Comparison of ENCODE assay signal across 14 cellular contexts in the genomic region with DNA sequence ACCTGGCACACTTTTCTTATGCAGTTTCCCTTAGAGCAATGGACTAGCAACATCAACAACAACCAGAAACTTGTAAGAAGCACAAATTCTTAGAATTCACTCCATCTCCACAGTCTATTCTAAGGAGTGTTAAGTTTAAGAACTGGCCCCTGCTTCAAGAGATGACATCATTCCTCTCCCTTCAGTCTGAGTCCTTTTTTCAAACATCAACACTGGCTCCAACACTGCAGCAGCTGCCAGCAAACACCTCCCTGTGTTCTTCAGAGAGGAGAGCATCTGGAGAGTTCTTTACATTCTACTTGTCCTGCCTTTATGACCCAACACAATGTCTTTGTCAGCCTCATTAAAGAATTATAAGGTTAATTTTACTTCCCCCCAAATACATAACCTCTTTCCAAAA.
A peak's percentile ranks its signal among the peaks of the same experiment; 100 is the strongest.
DNase-seq lines count a peak whose midpoint lies in the region; ATAC-seq and TF ChIP-seq lines count a peak whose summit lies in the region.
"Had no signal": no experiment of that assay in that cellular context is flagged by ENCODE, and none has a peak within 500 bp of the region (broad histone marks: within the 10 kb centered on the region; RNA-seq: fewer than 3 reads in every experiment).

No MANE protein-coding gene starts in this region.

- H3K4me3 ChIP-seq in AG10803 (ENCODE audit: low read length) (no peak overlapping the region), astrocyte of the spinal cord (ENCODE audit: low read depth, low read length) (no peak overlapping the region)
- H3K4me3 ChIP-seq: colonic mucosa, skin epidermis, thoracic aorta had no signal

- no peak for ATAC-seq in GM21423 (IDR thresholded peaks at IDR 0.05; ENCODE audit: unreplicated experiment)
- no peak for ATAC-seq in HG02571 (IDR thresholded peaks at IDR 0.05; ENCODE audit: unreplicated experiment)

- DNase-seq in AG10803 (ENCODE audit: low read depth) (peak; percentile 12), H4 (ENCODE audit: low spot score) (peak; percentile 49), astrocyte of the spinal cord (ENCODE audit: low read depth, low spot score) (peak; percentile 41), hepatic stellate cell (ENCODE audit: low spot score) (peak; percentile 12), 8988T (no peak), NCI-H1436 (lab: John Stamatoyannopoulos, UW) (no peak)
- DNase-seq: amniotic stem cell, BE2C, colonic mucosa, SHP77 treated with DMSO at 0.1 percent for 48 hours had no signal

- TF ChIP-seq CTCF in AG10803 (conservative IDR thresholded peaks at IDR 0.05; ENCODE audit: low read length) (no peak), astrocyte of the spinal cord (IDR thresholded peaks at IDR 0.05; ENCODE audit: low read depth, low read length) (no peak)

- in situ Hi-C loops in astrocyte of the spinal cord (cut with HindIII; ENCODE audit: low sequenced_read_pairs), result no loop called here

Comparison
In these comparisons a context has a peak if more than half of its experiments do, and no peak if none do; other contexts are left out.
1. DNase-seq: peak in AG10803 (single experiment), H4 (single experiment), astrocyte of the spinal cord (single experiment) and hepatic stellate cell (single experiment); none in 8988T (single experiment) and NCI-H1436 (single experiment).